Comparison of ENCODE assay signal across 13 cellular contexts in genomic region chr7:19215421-19215820, GRCh38.
DNase-seq lines count a peak whose midpoint lies in the region; ATAC-seq and FAIRE-seq lines count a peak whose summit lies in the region.
"Had no signal": no experiment of that assay in that cellular context is flagged by ENCODE, and none has a peak within 500 bp of the region (broad histone marks: within the 10 kb centered on the region; RNA-seq: fewer than 3 reads in every experiment).

No MANE protein-coding gene starts in this region.

- DNase-seq in AG08396 (ENCODE audit: low spot score) (peak; percentile 25), HTR-8/SVneo (ENCODE audit: insufficient read length, low spot score) (peak; percentile 5), brain pericyte (ENCODE audit: low read depth, low spot score) (peak; percentile 33), myocyte (ENCODE audit: low read depth) (peak; percentile 84), mesenteric fat pad (ENCODE audit: low spot score) (no peak)
- no peak for DNase-seq in activated CD4-positive, alpha-beta T cell treated with anti-CD3 and anti-CD28 coated beads, Interleukin-2, amount 50 U/mL, for 1 hour
- no peak for DNase-seq in stimulated activated CD4-positive, alpha-beta T cell treated with anti-CD3 and anti-CD28 coated beads, Interleukin-12 subunit alpha, Interleukin-12 subunit beta, amount 100 ng/mL, for 4 hours
- DNase-seq: NCI-H1092 treated with DMSO at 0.1 percent for 48 hours, NCI-H526 treated with DMSO at 0.1 percent for 48 hours, SK-N-SH, spleen had no signal

- no peak for ATAC-seq in GM18511 (IDR thresholded peaks at IDR 0.05; ENCODE audit: unreplicated experiment)
- ATAC-seq: activated T-helper 17 cell treated with anti-CD3 and anti-CD28 coated beads, Interleukin-2, amount 50 U/mL, for 72 hours had no signal

- no peak for FAIRE-seq in HTR-8/SVneo (lab: Jason Lieb, UNC)

Comparison
In these comparisons a context has a peak if more than half of its experiments do, and no peak if none do; other contexts are left out.
1. DNase-seq: peak in AG08396 (single experiment), HTR-8/SVneo (single experiment), brain pericyte (single experiment) and myocyte (single experiment); none in activated CD4-positive, alpha-beta T cell treated with anti-CD3 and anti-CD28 coated beads, Interleukin-2, amount 50 U/mL, for 1 hour (single experiment), mesenteric fat pad (single experiment) and stimulated activated CD4-positive, alpha-beta T cell treated with anti-CD3 and anti-CD28 coated beads, Interleukin-12 subunit alpha, Interleukin-12 subunit beta, amount 100 ng/mL, for 4 hours (single experiment).